2 cellular contexts compared by ENCODE assay signal in the genomic region with DNA sequence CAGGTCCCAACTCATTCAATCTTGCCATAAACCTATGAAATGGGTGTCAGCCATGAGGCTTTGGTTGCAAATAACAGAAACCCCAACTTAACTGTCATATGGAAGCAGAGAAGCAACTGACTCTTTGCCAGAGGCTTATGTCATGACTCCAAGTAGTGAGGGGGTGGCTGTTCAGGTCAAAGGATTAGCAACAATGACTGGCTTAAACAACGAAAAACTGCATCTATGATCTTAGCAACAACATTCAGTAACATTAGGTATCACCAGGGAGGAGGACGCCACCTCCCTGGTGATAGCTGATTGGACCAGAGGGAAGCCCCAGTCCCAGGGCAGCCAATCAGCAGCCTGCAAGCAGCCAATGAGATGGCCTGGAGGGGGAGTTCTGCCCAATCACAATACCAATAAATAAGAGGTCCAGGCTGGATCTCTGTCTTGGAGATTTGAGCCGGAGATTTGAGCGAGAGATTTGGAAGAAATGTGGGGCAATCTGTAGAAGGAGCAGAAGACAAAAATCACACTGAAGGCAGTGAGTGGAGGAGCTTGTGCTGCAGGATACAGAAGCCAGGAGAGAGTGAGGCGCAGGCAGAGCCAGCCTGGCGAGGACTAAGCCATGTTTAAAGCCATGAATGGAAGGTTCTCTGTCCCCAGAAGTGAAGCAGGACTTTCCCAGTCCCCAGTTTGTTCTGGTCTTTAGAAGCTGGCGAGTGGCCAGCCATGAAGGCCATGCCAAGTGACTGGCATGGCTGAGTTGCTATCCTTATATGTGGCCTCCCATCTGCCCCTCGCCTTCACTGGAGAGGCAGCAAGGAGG.
TF ChIP-seq lines count a peak whose summit lies in the region.

No MANE protein-coding gene starts in this region.

TF ChIP-seq in SK-N-SH, 30 proteins besides CTCF, POLR2A, EP300 and RAD21 (continued from another document):
- TF ChIP-seq, protein P1, sequence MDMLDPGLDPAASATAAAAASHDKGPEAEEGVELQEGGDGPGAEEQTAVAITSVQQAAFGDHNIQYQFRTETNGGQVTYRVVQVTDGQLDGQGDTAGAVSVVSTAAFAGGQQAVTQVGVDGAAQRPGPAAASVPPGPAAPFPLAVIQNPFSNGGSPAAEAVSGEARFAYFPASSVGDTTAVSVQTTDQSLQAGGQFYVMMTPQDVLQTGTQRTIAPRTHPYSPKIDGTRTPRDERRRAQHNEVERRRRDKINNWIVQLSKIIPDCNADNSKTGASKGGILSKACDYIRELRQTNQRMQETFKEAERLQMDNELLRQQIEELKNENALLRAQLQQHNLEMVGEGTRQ (IDR thresholded peaks at IDR 0.05; ENCODE audit: borderline replicate concordance, low read depth, low read length), result no peak
- TF ChIP-seq FOXJ3 (CRISPR knock-in tag; IDR thresholded peaks at IDR 0.05), result no peak
- TF ChIP-seq NRF1 (IDR thresholded peaks at IDR 0.05; ENCODE audit: low read depth, low read length), result no peak
- TF ChIP-seq, protein P2, sequence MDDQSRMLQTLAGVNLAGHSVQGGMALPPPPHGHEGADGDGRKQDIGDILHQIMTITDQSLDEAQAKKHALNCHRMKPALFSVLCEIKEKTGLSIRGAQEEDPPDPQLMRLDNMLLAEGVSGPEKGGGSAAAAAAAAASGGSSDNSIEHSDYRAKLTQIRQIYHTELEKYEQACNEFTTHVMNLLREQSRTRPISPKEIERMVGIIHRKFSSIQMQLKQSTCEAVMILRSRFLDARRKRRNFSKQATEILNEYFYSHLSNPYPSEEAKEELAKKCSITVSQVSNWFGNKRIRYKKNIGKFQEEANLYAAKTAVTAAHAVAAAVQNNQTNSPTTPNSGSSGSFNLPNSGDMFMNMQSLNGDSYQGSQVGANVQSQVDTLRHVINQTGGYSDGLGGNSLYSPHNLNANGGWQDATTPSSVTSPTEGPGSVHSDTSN (IDR thresholded peaks at IDR 0.05), result no peak
- no peak for TF ChIP-seq EZH2phosphoT487 (IDR thresholded peaks at IDR 0.05; ENCODE audit: borderline replicate concordance, low read depth)
- TF ChIP-seq TCF12 (IDR thresholded peaks at IDR 0.05), result no peak
- TF ChIP-seq NFIC (IDR thresholded peaks at IDR 0.05; ENCODE audit: borderline replicate concordance), result no peak
- no peak for TF ChIP-seq SIN3A (IDR thresholded peaks at IDR 0.05; ENCODE audit: borderline replicate concordance, low read depth, low read length)
- no peak for TF ChIP-seq SMC3 (IDR thresholded peaks at IDR 0.05; ENCODE audit: low read depth, low read length)

TF ChIP-seq in SK-N-SH treated with all-trans-retinoic acid at 6 μM for 48 hours, 23 proteins besides CTCF, POLR2A, EP300 and RAD21 (continued from another document):
- TF ChIP-seq, protein P3, sequence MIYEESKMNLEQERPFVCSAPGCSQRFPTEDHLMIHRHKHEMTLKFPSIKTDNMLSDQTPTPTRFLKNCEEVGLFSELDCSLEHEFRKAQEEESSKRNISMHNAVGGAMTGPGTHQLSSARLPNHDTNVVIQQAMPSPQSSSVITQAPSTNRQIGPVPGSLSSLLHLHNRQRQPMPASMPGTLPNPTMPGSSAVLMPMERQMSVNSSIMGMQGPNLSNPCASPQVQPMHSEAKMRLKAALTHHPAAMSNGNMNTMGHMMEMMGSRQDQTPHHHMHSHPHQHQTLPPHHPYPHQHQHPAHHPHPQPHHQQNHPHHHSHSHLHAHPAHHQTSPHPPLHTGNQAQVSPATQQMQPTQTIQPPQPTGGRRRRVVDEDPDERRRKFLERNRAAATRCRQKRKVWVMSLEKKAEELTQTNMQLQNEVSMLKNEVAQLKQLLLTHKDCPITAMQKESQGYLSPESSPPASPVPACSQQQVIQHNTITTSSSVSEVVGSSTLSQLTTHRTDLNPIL (CRISPR knock-in tag; IDR thresholded peaks at IDR 0.05; ENCODE audit: low read depth), result no peak
- TF ChIP-seq ZNF70 (CRISPR knock-in tag; IDR thresholded peaks at IDR 0.05) (no peak), TCF4 (CRISPR knock-in tag; IDR thresholded peaks at IDR 0.05; ENCODE audit: borderline replicate concordance) (no peak), ZC3H10 (CRISPR knock-in tag; IDR thresholded peaks at IDR 0.05) (no peak), ZFP30 (CRISPR knock-in tag; IDR thresholded peaks at IDR 0.05) (no peak), ZFP3 (CRISPR knock-in tag; IDR thresholded peaks at IDR 0.05) (no peak), RARB (CRISPR knock-in tag; IDR thresholded peaks at IDR 0.05) (no peak), PPARA (CRISPR knock-in tag; IDR thresholded peaks at IDR 0.05; ENCODE audit: borderline replicate concordance) (no peak), ISL1 (CRISPR knock-in tag; IDR thresholded peaks at IDR 0.05) (no peak)
- TF ChIP-seq, protein P4, sequence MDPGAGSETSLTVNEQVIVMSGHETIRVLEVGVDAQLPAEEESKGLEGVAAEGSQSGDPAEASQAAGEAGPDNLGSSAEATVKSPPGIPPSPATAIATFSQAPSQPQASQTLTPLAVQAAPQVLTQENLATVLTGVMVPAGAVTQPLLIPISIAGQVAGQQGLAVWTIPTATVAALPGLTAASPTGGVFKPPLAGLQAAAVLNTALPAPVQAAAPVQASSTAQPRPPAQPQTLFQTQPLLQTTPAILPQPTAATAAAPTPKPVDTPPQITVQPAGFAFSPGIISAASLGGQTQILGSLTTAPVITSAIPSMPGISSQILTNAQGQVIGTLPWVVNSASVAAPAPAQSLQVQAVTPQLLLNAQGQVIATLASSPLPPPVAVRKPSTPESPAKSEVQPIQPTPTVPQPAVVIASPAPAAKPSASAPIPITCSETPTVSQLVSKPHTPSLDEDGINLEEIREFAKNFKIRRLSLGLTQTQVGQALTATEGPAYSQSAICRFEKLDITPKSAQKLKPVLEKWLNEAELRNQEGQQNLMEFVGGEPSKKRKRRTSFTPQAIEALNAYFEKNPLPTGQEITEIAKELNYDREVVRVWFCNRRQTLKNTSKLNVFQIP (CRISPR knock-in tag; IDR thresholded peaks at IDR 0.05; ENCODE audit: borderline replicate concordance, low read depth), result no peak
- TF ChIP-seq, protein P5, sequence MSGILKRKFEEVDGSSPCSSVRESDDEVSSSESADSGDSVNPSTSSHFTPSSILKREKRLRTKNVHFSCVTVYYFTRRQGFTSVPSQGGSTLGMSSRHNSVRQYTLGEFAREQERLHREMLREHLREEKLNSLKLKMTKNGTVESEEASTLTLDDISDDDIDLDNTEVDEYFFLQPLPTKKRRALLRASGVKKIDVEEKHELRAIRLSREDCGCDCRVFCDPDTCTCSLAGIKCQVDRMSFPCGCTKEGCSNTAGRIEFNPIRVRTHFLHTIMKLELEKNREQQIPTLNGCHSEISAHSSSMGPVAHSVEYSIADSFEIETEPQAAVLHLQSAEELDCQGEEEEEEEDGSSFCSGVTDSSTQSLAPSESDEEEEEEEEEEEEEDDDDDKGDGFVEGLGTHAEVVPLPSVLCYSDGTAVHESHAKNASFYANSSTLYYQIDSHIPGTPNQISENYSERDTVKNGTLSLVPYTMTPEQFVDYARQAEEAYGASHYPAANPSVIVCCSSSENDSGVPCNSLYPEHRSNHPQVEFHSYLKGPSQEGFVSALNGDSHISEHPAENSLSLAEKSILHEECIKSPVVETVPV (CRISPR knock-in tag; IDR thresholded peaks at IDR 0.05), result no peak
